Comparison of ENCODE assay signal across 9 cellular contexts in the genomic region with DNA sequence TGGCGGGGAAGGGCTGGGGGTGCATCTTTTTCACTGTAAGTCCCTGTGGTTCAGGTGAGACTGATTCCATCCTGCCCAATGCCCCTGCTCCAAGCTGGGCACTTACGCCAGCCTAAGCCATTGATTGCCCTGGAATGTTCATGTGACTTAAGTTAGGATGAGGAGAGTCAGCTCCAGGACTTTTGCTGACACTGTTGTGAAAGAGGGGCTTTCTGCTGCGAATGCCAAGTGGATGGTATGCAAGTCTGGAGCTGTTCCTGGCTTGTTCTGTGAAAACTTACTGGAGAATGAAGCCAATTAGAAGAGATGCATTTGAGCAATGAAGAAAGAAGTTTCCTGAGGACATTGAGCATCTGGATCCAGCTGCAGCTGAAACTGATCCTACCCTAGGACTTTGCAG.
DNase-seq lines count a peak whose midpoint lies in the region; ATAC-seq and TF ChIP-seq lines count a peak whose summit lies in the region.
"Had no signal": no experiment of that assay in that cellular context is flagged by ENCODE, and none has a peak within 500 bp of the region (broad histone marks: within the 10 kb centered on the region; RNA-seq: fewer than 3 reads in every experiment).

No MANE protein-coding gene starts in this region.

- no peak for TF ChIP-seq CTCF in PC-3 (conservative IDR thresholded peaks at IDR 0.05; ENCODE audit: low read depth, low read length)
- no peak for TF ChIP-seq CTCF in fibroblast of mammary gland (conservative IDR thresholded peaks at IDR 0.05; ENCODE audit: control insufficient read depth, insufficient read depth, low read depth, low read length)
- TF ChIP-seq CTCF in parathyroid adenoma (IDR thresholded peaks at IDR 0.05), result no peak

- H3K4me3 ChIP-seq in PC-3 (ENCODE audit: low read length), result no peak overlapping the region
- H3K4me3 ChIP-seq in fibroblast of mammary gland (ENCODE audit: control insufficient read depth, low read depth, low read length), result peak overlapping the region; percentile 19
- H3K4me3 ChIP-seq in parathyroid adenoma (ENCODE audit: low read depth, low read length), result no peak overlapping the region

- POLR2A ChIA-PET in PC-3 (lab: Charles Lee; ENCODE audit: unreplicated experiment), result no interaction called here

- H3K36me3 ChIP-seq in PC-3 (ENCODE audit: low read depth, low read length), result no peaks in the 10 kb centered on the region
- H3K36me3 ChIP-seq in parathyroid adenoma (ENCODE audit: control insufficient read depth, insufficient read depth, low read length), result no peaks in the 10 kb centered on the region

- no TSS peak for BruUV-seq in PC-3 (replicated peaks; lab: Mats Ljungman, UMichigan)

- H3K27ac ChIP-seq in PC-3 (ENCODE audit: low read length), result peak overlapping the region; percentile 96
- peak overlapping the region; percentile 76 for H3K27ac ChIP-seq in parathyroid adenoma

- CTCF ChIA-PET in PC-3 (lab: Charles Lee), result no interaction called here

- H3K9me3 ChIP-seq in PC-3 (ENCODE audit: low read length) (no peaks in the 10 kb centered on the region), parathyroid adenoma (ENCODE audit: control insufficient read depth, low read length) (no peaks in the 10 kb centered on the region)

- no peak for ATAC-seq in PC-3
- ATAC-seq in HG03280 (IDR thresholded peaks at IDR 0.05; ENCODE audit: unreplicated experiment), result no peak
- ATAC-seq in HG03108 (IDR thresholded peaks at IDR 0.05; ENCODE audit: unreplicated experiment), result no peak

- intact Hi-C loops in PC-3 (cut with micrococcal nuclease), result loop anchor here (2.0 to 5.0 kb wide), 2 partner anchors 15 to 82 kb away; partner anchors contain the start of gene SUB1

- H3K9ac ChIP-seq in PC-3 (ENCODE audit: low read length), result no peak overlapping the region
- no peak overlapping the region for H3K9ac ChIP-seq in parathyroid adenoma

- H3K79me2 ChIP-seq in PC-3 (ENCODE audit: low read length) (no peaks in the 10 kb centered on the region), parathyroid adenoma (no peaks in the 10 kb centered on the region)

- H3K4me2 ChIP-seq in PC-3 (ENCODE audit: low read length) (peak overlapping the region; percentile 42), parathyroid adenoma (ENCODE audit: low read length) (no peak overlapping the region)

- peaks cover 45% of the 10 kb centered on the region for H3K4me1 ChIP-seq in PC-3 (ENCODE audit: insufficient read depth, low read length)
- H3K4me1 ChIP-seq in parathyroid adenoma, result peaks cover 26% of the 10 kb centered on the region

- no peaks in the 10 kb centered on the region for H4K20me1 ChIP-seq in PC-3 (ENCODE audit: low read length)

- no peaks in the 10 kb centered on the region for H3F3A ChIP-seq in PC-3 (ENCODE audit: low read length, unreplicated experiment)

- H2AFZ ChIP-seq in PC-3 (ENCODE audit: low read length) (no peak overlapping the region), parathyroid adenoma (peak overlapping the region; percentile 81)

- H3K9me2 ChIP-seq in PC-3 (replicated peaks; ENCODE audit: low read length), result no peaks in the 10 kb centered on the region

- H3K27me3 ChIP-seq in PC-3 (ENCODE audit: low read length), result no peaks in the 10 kb centered on the region
- no peaks in the 10 kb centered on the region for H3K27me3 ChIP-seq in parathyroid adenoma (ENCODE audit: control insufficient read depth, insufficient read depth, low read length)

- DNase-seq in ELF-1 (ENCODE audit: low read depth, low spot score) (peak; percentile 30), PC-3 (no peak), fibroblast of mammary gland (ENCODE audit: low read depth) (peak; percentile 85), NCI-H187 treated with DMSO at 0.1 percent for 48 hours (lab: John Stamatoyannopoulos, UW) (no peak)
- DNase-seq in activated CD4-positive, CD25-positive, alpha-beta regulatory T cell treated with anti-CD3 and anti-CD28 coated beads, Interleukin-2, amount 50 U/mL, for 72 hours, result no peak
- DNase-seq: activated T-cell treated with anti-CD3 and anti-CD28 coated beads, Interleukin-2, amount 50 U/mL, for 24 hours had no signal

Comparison
In these comparisons a context has a peak if more than half of its experiments do, and no peak if none do; other contexts are left out.
1. DNase-seq: peak in ELF-1 (single experiment) and fibroblast of mammary gland (single experiment); none in PC-3 (single experiment), activated CD4-positive, CD25-positive, alpha-beta regulatory T cell treated with anti-CD3 and anti-CD28 coated beads, Interleukin-2, amount 50 U/mL, for 72 hours (single experiment) and NCI-H187 treated with DMSO at 0.1 percent for 48 hours (single experiment).